9 cellular contexts compared by ENCODE assay signal in the genomic region with DNA sequence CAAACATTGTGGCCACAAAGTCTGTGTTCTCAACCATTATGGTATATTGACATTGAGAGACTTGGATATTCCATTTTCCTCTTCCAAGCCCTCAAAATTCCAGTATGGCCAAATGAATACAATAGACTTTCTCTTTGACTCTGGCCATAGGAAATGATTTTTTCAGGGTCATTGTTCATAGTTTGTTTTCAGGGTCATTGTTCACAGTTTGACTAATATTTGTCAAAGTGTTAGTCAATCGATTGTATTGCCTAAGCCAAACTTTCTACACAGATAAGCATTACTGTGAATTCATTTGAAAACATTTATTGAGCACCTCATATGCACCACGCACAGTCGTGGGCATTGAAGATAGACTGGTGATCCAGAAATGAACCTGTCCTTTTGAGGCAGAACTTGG. TPM values are rescaled to one million over a fixed set of nuclear protein-coding genes. Genes with fewer than 3 reads are reported as not detected.
"Had no signal": no experiment of that assay in that cellular context is flagged by ENCODE, and none has a peak within 500 bp of the region (broad histone marks: within the 10 kb centered on the region; RNA-seq: fewer than 3 reads in every experiment).

No MANE protein-coding gene starts in this region.

- FAIRE-seq: H1, H54, HTR-8/SVneo had no signal

- H3K9ac ChIP-seq: GM23248 had no signal

- H3K4me3 ChIP-seq: GM23248 had no signal

- H3K27ac ChIP-seq: GM23248 had no signal

- H2AFZ ChIP-seq: GM23248 had no signal

- DNase-seq: GM23248, H9, HCEC 1CT, KBM-7 had no signal

RNA-seq across cellular contexts. Expression of a gene that starts 22.9 kb away (rescaled TPM):
- total RNA-seq: GM23248, H1, H9, HT-29 had no signal
- polyA plus RNA-seq: GM23248, H1, IgD-negative memory B cell had no signal
